Comparison of ENCODE assay signal across 4 cellular contexts in the genomic region with DNA sequence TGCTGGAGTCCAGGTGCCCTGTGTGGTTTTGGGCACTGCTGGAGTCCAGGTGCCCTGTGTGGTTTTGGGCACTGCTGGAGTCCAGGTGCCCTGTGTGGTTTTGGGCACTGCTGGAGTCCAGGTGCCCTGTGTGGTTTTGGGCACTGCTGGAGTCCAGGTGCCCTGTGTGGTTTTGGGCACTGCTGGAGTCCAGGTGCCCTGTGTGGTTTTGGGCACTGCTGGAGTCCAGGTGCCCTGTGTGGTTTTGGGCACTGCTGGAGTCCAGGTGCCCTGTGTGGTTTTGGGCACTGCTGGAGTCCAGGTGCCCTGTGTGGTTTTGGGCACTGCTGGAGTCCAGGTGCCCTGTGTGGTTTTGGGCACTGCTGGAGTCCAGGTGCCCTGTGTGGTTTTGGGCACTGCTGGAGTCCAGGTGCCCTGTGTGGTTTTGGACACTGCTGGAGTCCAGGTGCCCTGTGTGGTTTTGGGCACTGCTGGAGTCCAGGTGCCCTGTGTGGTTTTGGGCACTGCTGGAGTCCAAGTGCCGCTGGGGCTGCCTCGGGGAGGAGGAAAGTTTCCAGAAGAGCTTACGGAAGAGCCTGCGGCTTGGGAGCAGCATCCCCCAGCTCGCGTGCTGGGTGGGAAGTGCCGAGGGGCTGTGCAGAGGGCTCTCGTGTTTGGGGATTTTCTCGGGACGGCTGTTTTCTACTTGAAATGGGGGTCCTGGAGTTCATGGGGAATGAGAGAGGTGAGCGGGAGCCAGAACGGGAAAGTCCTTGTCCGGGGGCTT. TPM values are rescaled to one million over a fixed set of nuclear protein-coding genes. Genes with fewer than 3 reads are reported as not detected.
"Had no signal": no experiment of that assay in that cellular context is flagged by ENCODE, and none has a peak within 500 bp of the region (broad histone marks: within the 10 kb centered on the region; RNA-seq: fewer than 3 reads in every experiment).

No MANE protein-coding gene starts in this region.

RNA-seq across cellular contexts. Expression of a gene that starts 12.9 kb away (rescaled TPM):
- total RNA-seq: PC-3, Right ventricle myocardium inferior, RPMI7951, SK-MEL-5 had no signal
